ENCODE assay signal across 24 cellular contexts in the genomic region with DNA sequence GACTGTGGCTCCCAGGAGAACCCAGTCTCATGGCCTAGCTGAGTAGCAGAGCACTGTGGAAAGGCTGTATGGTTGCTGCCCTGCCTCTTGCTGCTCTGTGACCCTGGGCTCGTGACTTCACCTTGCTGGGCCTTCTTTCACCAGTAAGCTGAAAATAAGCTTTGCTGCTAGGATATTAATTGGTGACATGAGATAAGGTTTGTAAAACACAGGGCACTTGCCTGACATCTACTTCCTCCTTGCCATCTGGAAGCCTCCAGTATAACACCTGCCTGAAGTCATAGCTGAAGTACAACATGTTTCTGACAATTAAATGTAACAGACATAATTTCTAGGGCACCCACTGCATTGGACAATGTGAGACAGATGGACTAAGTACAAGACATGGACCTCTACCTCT. TPM values are rescaled to one million over a fixed set of nuclear protein-coding genes. Genes with fewer than 3 reads are reported as not detected.
"Had no signal": no experiment of that assay in that cellular context is flagged by ENCODE, and none has a peak within 500 bp of the region (broad histone marks: within the 10 kb centered on the region; RNA-seq: fewer than 3 reads in every experiment).

No MANE protein-coding gene starts in this region.

- H3K27ac ChIP-seq: adrenal gland, neural progenitor cell, prostate gland, right lobe of liver, VCaP had no signal

- H3K4me1 ChIP-seq: adrenal gland, prostate gland, right lobe of liver had no signal

- H3K4me3 ChIP-seq: adrenal gland, neural progenitor cell, prostate gland, right lobe of liver, smooth muscle cell had no signal

- H3K36me3 ChIP-seq: adrenal gland, neural progenitor cell, prostate gland, right lobe of liver had no signal

- H3K27me3 ChIP-seq: adrenal gland, neural progenitor cell, right lobe of liver had no signal

- ATAC-seq: activated naive CD4-positive, alpha-beta T cell treated with anti-CD3 and anti-CD28 coated beads, Interleukin-2, amount 50 U/mL, for 72 hours; left lobe of liver; right lobe of liver; stimulated activated naive CD8-positive, alpha-beta T cell treated with anti-CD3 and anti-CD28 coated beads, Interleukin-15, amount 100 ng/mL, for 72 hours had no signal

- DNase-seq: activated CD4-positive, CD25-positive, alpha-beta regulatory T cell treated with anti-CD3 and anti-CD28 coated beads, Interleukin-2, amount 50 U/mL, for 72 hours; activated CD8-positive, alpha-beta memory T cell treated with anti-CD3 and anti-CD28 coated beads for 24 hours; activated gamma-delta T cell treated with Interleukin-2 at 50 U/mL for 16 hours; adrenal gland; endodermal cell; foreskin melanocyte; glutamatergic neuron; hypothalamus; mammary epithelial cell; naive thymus-derived CD4-positive, alpha-beta T cell; right lobe of liver; stimulated activated CD4-positive, alpha-beta T cell treated with anti-CD3 and anti-CD28 coated beads, Interleukin-4, amount 100 ng/mL, for 1 hour; stimulated activated naive CD8-positive, alpha-beta T cell treated with anti-CD3 and anti-CD28 coated beads, Interleukin-15, amount 100 ng/mL, for 72 hours; T-helper 2 cell had no signal

- FAIRE-seq: astrocyte, keratinocyte had no signal

- H3K9me3 ChIP-seq: adrenal gland, prostate gland, right lobe of liver had no signal

RNA-seq across cellular contexts. Expression of a gene that starts 53.6 kb away (rescaled TPM):
- total RNA-seq: activated naive CD4-positive, alpha-beta T cell treated with anti-CD3 and anti-CD28 coated beads, Interleukin-2, amount 50 U/mL, for 72 hours; activated T-helper 1 cell treated with anti-CD3 and anti-CD28 coated beads, Interleukin-12 subunit alpha, Interleukin-12 subunit beta, Interleukin-2, Interleukin-4 antibody, amounts not matched to agents 30 ng/mL and 10 ng/mL and 1 ng/mL, durations not matched to agents 14 hours and 24 hours and 36 hours; endodermal cell; epithelial cell of proximal tubule; smooth muscle cell had no signal
- polyA plus RNA-seq: keratinocyte; naive thymus-derived CD4-positive, alpha-beta T cell; smooth muscle cell had no signal
